8 cellular contexts compared by ENCODE assay signal in the genomic region with DNA sequence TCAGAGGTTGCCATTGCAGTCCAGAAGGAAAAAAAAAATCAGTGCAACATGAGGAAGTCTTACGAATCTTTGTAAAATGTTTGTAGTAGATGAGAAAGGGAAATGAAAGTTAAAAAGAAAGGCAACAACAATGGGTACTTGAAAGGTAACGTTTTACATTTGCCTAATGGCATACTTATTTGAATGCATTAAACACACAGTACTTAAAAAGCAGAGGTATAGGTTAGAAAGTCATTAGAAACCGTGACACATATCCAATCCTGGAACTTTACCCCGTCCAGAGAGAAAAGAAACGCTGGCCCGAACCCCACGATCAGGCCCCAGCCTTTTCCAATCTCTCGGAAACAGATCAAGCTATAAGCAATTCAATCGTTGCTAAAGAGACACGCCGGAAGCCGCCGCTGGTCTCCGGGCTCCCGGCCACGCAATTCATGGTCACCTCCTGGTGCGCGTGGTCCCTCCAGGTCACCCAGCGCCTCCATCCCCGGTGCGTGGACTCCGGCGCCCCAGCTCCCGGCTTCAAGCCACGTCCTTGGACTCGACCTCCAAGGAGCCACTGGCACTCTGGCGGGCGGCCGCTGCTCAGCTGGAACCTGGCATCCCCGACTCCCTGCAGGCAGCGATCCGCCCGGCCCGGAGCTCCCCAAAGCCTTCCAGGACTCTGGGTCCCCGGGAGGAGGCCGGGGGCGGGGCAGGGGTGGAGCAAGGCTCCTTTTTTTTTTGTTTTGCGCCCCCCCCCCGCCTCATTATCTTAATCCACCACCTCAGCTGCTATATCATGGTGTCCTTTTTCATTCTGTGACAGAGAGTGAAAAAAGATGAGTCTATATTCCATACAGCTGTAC. TPM values are rescaled to one million over a fixed set of nuclear protein-coding genes. Genes with fewer than 3 reads are reported as not detected.
DNase-seq lines count a peak whose midpoint lies in the region; ATAC-seq and TF ChIP-seq lines count a peak whose summit lies in the region.

Gene SLC18B1 (minus strand): TSS at position 663 of the 845 bp plus-strand sequence. CDS start 181 bp downstream, at position 482.

- no peaks in the 10 kb centered on the region for H3K9me3 Mint-ChIP-seq in naive thymus-derived CD8-positive, alpha-beta T cell

- in situ Hi-C loops in transverse colon (cut with MboI; ENCODE audit: low pct_ligation_motif_present in 1 of 4, low pct_unique_long_range_greater_than_20kb in 1 of 4, low sequenced_read_pairs in 3 of 4) = loop anchor here in 1 of 4 donors (25.0 kb wide), 1 partner anchor 261 kb away; the partner anchor contains the start of gene TAAR9

- H3K36me3 Mint-ChIP-seq in naive thymus-derived CD8-positive, alpha-beta T cell = peaks cover 0 to 27% (median 3%) of the 10 kb centered on the region in 3 donors

- intact Hi-C loops in transverse colon (cut with DNase I; ENCODE audit: low total_unique reads) = no loop called here

- H3K9ac ChIP-seq in OCI-LY3 (ENCODE audit: low read length) = peak within 1 kb of the TSS; percentile 71

- H4K20me1 ChIP-seq in OCI-LY3 (ENCODE audit: insufficient read depth, low read length) = no peaks in the 10 kb centered on the region

- DNase-seq in AG04450 (ENCODE audit: low read depth, low spot score) (no peak), fibroblast of the aortic adventitia (ENCODE audit: low read depth) (peak; percentile 30), transverse colon (peak; percentile 68)
- peak; percentile 45 for DNase-seq in activated effector memory CD4-positive, alpha-beta T cell treated with Interleukin-2 at 50 U/mL for 16 hours
- peak in 9 of 10 donors; percentile 29 to 73 (median 50) for DNase-seq in naive thymus-derived CD8-positive, alpha-beta T cell

- 0 to 1% methylated on average over 14 to 39 of the region's 39 CpGs for WGBS in transverse colon (ENCODE audit: low coverage in 1 of 2), 2 donors

- H3K4me1 ChIP-seq in OCI-LY3 (ENCODE audit: low read length) = peaks cover 9% of the 10 kb centered on the region
- peaks cover 0 to 9% (median 7%) of the 10 kb centered on the region in 4 donors for H3K4me1 ChIP-seq in transverse colon

- no peaks in the 10 kb centered on the region for H3K79me2 ChIP-seq in OCI-LY3 (ENCODE audit: low read length)

- POLR2A ChIA-PET in AG04450 (lab: Yijun Ruan, JAX) = interaction anchor here (0.6 to 2.1 kb wide), 4 partner anchors 16 to 1115 kb away, joined by 3 to 15 read pairs (median 6); partner anchors contain the start of genes RPS12 and STX7
- POLR2A ChIA-PET in naive thymus-derived CD8-positive, alpha-beta T cell (lab: Charles Lee) = interaction anchor here (0.7 to 5.7 kb wide), 8 partner anchors 10 to 285 kb away, joined by 3 to 137 read pairs (median 7); partner anchors contain the start of genes RPS12 and STX7

- CTCF ChIA-PET in AG04450 (lab: Charles Lee) = interaction anchor here (0.6 to 4.4 kb wide), 28 partner anchors 9 to 1170 kb away, joined by 3 to 79 read pairs (median 4); no protein-coding TSS in a partner anchor

- peaks cover 2% of the 10 kb centered on the region for H3K27me3 ChIP-seq in AG04450 (ENCODE audit: control insufficient read depth, insufficient read depth, low read length)
- H3K27me3 ChIP-seq in OCI-LY3 (ENCODE audit: low read depth, low read length) = no peaks in the 10 kb centered on the region
- no peaks in the 10 kb centered on the region for H3K27me3 ChIP-seq in transverse colon

- TF ChIP-seq CTCF in AG04450 (IDR thresholded peaks at IDR 0.05; ENCODE audit: low read depth, low read length) (no peak), OCI-LY3 (IDR thresholded peaks at IDR 0.05; ENCODE audit: low read depth, low read length) (no peak), fibroblast of the aortic adventitia (IDR thresholded peaks at IDR 0.05; ENCODE audit: insufficient read depth, low read length) (no peak), transverse colon (IDR thresholded peaks at IDR 0.05) (no peak)

- peak within 1 kb of the TSS in 3 of 10 donors; percentile 78 to 95 (median 84) for H3K27ac Mint-ChIP-seq in naive thymus-derived CD8-positive, alpha-beta T cell

- peak within 1 kb of the TSS; percentile 79 for H3K4me3 ChIP-seq in AG04450 (ENCODE audit: low read depth, low read length)
- H3K4me3 ChIP-seq in OCI-LY3 (ENCODE audit: low read length) = peak within 1 kb of the TSS; percentile 86
- peak within 1 kb of the TSS; percentile 77 for H3K4me3 ChIP-seq in fibroblast of the aortic adventitia (ENCODE audit: low read depth, low read length)
- peak within 1 kb of the TSS; percentile 50 to 91 (median 84) for H3K4me3 ChIP-seq in transverse colon

- ATAC-seq in GM18519 (IDR thresholded peaks at IDR 0.05; ENCODE audit: low FRiP score, unreplicated experiment) = peak; percentile 29
- ATAC-seq in HG02973 (IDR thresholded peaks at IDR 0.05; ENCODE audit: unreplicated experiment) = peak; percentile 30
- peak; percentile 67 to 69 for ATAC-seq in naive thymus-derived CD8-positive, alpha-beta T cell

- peak within 1 kb of the TSS; percentile 96 for H3K4me2 ChIP-seq in OCI-LY3 (ENCODE audit: low read length)

- peak within 1 kb of the TSS; percentile 11 for H3K27ac ChIP-seq in AG04450 (ENCODE audit: low read depth, low read length)
- peak within 1 kb of the TSS; percentile 11; the same call in 1 of the 2 replicates for H3K27ac ChIP-seq in OCI-LY3 (ENCODE audit: low read length)
- no peak within 1 kb of the TSS for H3K27ac ChIP-seq in transverse colon

- H3K4me3 Mint-ChIP-seq in naive thymus-derived CD8-positive, alpha-beta T cell = no peak within 1 kb of the TSS

- H3K36me3 ChIP-seq in OCI-LY3 (replicated peaks; ENCODE audit: low read depth, low read length) = no peaks in the 10 kb centered on the region
- peaks cover 0 to 5% (median 0%) of the 10 kb centered on the region in 4 donors for H3K36me3 ChIP-seq in transverse colon

- no peaks in the 10 kb centered on the region; the same call in 1 of the 2 replicates for H3K9me3 ChIP-seq in AG04450 (ENCODE audit: control insufficient read depth, insufficient read depth, low read length)
- no peaks in the 10 kb centered on the region for H3K9me3 ChIP-seq in OCI-LY3 (ENCODE audit: insufficient read depth, low read length)
- H3K9me3 ChIP-seq in transverse colon = no peaks in the 10 kb centered on the region

- TF ChIP-seq EP300 in transverse colon (IDR thresholded peaks at IDR 0.05; ENCODE audit: low read depth) = no peak

- peak within 1 kb of the TSS; percentile 88 for H2AFZ ChIP-seq in OCI-LY3 (ENCODE audit: low read depth, low read length)

- H3K4me1 Mint-ChIP-seq in naive thymus-derived CD8-positive, alpha-beta T cell = peaks cover 11 to 50% (median 28%) of the 10 kb centered on the region in 4 donors

- no peaks in the 10 kb centered on the region for H3K27me3 Mint-ChIP-seq in naive thymus-derived CD8-positive, alpha-beta T cell

- peak; percentile 26 for TF ChIP-seq POLR2A in transverse colon (IDR thresholded peaks at IDR 0.05)

RNA-seq across cellular contexts. Expression of gene SLC18B1, which starts in this region (rescaled TPM):
- 7.5 and 10.2 TPM in 2 replicates for polyA plus RNA-seq in AG04450 (2011; rRNA removed)
- polyA minus RNA-seq in AG04450 (2011; rRNA and poly(A)+ RNA removed) = 3.0 and 5.0 TPM in 2 replicates
- 6.8 and 17.8 TPM in 2 replicates for total RNA-seq in fibroblast of the aortic adventitia (ENCODE audit: low replicate concordance)
- 10 to 100 TPM; 18.1 to 19.3 TPM for total RNA-seq in naive thymus-derived CD8-positive, alpha-beta T cell
- 10 to 100 TPM; 15.3 to 19.3 (median 16.9) TPM for polyA plus RNA-seq in naive thymus-derived CD8-positive, alpha-beta T cell
- total RNA-seq in transverse colon = 10 to 100 TPM in 2 of 4 donors, 1 to 10 TPM in 2; 1.6 to 16.0 (median 10.3) TPM

Comparison
In these comparisons a context has a peak if more than half of its experiments do, and no peak if none do; other contexts are left out.
1. H3K27ac ChIP-seq: peak in AG04450 (single experiment) and OCI-LY3 (single experiment); none in transverse colon (0 of 4).
2. Peak in every context shown above with its lines, with median percentiles within 50 percentile points of each other: H3K4me3 ChIP-seq and ATAC-seq.